ENCODE assay signal across 8 cellular contexts in genomic region chr1:203861379-203862184, GRCh38. TPM values are rescaled to one million over a fixed set of nuclear protein-coding genes. Genes with fewer than 3 reads are reported as not detected.
DNase-seq lines count a peak whose midpoint lies in the region; ATAC-seq and TF ChIP-seq lines count a peak whose summit lies in the region.

Gene SNRPE (plus strand): TSS chr1:203861599. CDS start chr1:203861660, 61 bp downstream.

- H3K36me3 Mint-ChIP-seq in activated naive CD4-positive, alpha-beta T cell treated with anti-CD3 and anti-CD28 coated beads, Interleukin-2, amount 50 U/mL, for 24 hours, result peaks cover 6% of the 10 kb centered on the region

- TF ChIP-seq POLR2A in GM10847 (IDR thresholded peaks at IDR 0.05; ENCODE audit: extremely low read depth, insufficient read length), result peak; percentile 67
- no peak for TF ChIP-seq POLR2A in testis (IDR thresholded peaks at IDR 0.05)

- no peaks in the 10 kb centered on the region for H3K36me3 ChIP-seq in testis (ENCODE audit: low read depth, missing control alignments)

- H3K9me3 Mint-ChIP-seq in activated naive CD4-positive, alpha-beta T cell treated with anti-CD3 and anti-CD28 coated beads, Interleukin-2, amount 50 U/mL, for 24 hours, result no peaks in the 10 kb centered on the region

- intact Hi-C loops in testis (cut with DNase I; ENCODE audit: low total_unique reads), result no loop called here

- H3K27ac ChIP-seq in testis, result peak within 1 kb of the TSS; percentile 63 to 64

- peak in 2 of 3 donors; percentile 40 to 51 for TF ChIP-seq CTCF in omental fat pad (IDR thresholded peaks at IDR 0.05)
- TF ChIP-seq CTCF in testis (IDR thresholded peaks at IDR 0.05), result peak; percentile 75 to 99 (median 97)

- WGBS in testis, 2 donors, result 1% methylated on average over 43 to 48 of the region's 48 CpGs

- H3K27me3 Mint-ChIP-seq in activated naive CD4-positive, alpha-beta T cell treated with anti-CD3 and anti-CD28 coated beads, Interleukin-2, amount 50 U/mL, for 24 hours, result no peaks in the 10 kb centered on the region

- peaks cover 20% of the 10 kb centered on the region for H3K4me1 Mint-ChIP-seq in activated naive CD4-positive, alpha-beta T cell treated with anti-CD3 and anti-CD28 coated beads, Interleukin-2, amount 50 U/mL, for 24 hours

- H3K9me3 ChIP-seq in testis, result no peaks in the 10 kb centered on the region

- H3K27me3 ChIP-seq in testis, result no peaks in the 10 kb centered on the region

- H3K4me3 Mint-ChIP-seq in activated naive CD4-positive, alpha-beta T cell treated with anti-CD3 and anti-CD28 coated beads, Interleukin-2, amount 50 U/mL, for 24 hours, result peak within 1 kb of the TSS; percentile 100

- H3K4me1 ChIP-seq in testis, result peaks cover 9% of the 10 kb centered on the region

- ATAC-seq in HG02610 (IDR thresholded peaks at IDR 0.05; ENCODE audit: unreplicated experiment), result peak; percentile 93
- ATAC-seq in SK-N-SH treated with all-trans-retinoic acid at 6 μM for 48 hours, result peak; percentile 97
- peak; percentile 98 for ATAC-seq in omental fat pad (ENCODE audit: low FRiP score)

- H3K27ac Mint-ChIP-seq in activated naive CD4-positive, alpha-beta T cell treated with anti-CD3 and anti-CD28 coated beads, Interleukin-2, amount 50 U/mL, for 24 hours, result peak within 1 kb of the TSS; percentile 99

- H3K4me3 ChIP-seq in testis, result peak within 1 kb of the TSS; percentile 78 to 98

- DNase-seq in NCI-H1092 (lab: John Stamatoyannopoulos, UW) (peak; percentile 99), glomerular endothelial cell (ENCODE audit: extremely low read depth, low read depth, low spot score) (peak; percentile 90), omental fat pad (ENCODE audit: low spot score) (peak; percentile 79), testis (peak; percentile 97)

TF ChIP-seq in SK-N-SH treated with all-trans-retinoic acid at 6 μM for 48 hours, 23 proteins besides CTCF, POLR2A, EP300 and RAD21:
- TF ChIP-seq, protein P1, sequence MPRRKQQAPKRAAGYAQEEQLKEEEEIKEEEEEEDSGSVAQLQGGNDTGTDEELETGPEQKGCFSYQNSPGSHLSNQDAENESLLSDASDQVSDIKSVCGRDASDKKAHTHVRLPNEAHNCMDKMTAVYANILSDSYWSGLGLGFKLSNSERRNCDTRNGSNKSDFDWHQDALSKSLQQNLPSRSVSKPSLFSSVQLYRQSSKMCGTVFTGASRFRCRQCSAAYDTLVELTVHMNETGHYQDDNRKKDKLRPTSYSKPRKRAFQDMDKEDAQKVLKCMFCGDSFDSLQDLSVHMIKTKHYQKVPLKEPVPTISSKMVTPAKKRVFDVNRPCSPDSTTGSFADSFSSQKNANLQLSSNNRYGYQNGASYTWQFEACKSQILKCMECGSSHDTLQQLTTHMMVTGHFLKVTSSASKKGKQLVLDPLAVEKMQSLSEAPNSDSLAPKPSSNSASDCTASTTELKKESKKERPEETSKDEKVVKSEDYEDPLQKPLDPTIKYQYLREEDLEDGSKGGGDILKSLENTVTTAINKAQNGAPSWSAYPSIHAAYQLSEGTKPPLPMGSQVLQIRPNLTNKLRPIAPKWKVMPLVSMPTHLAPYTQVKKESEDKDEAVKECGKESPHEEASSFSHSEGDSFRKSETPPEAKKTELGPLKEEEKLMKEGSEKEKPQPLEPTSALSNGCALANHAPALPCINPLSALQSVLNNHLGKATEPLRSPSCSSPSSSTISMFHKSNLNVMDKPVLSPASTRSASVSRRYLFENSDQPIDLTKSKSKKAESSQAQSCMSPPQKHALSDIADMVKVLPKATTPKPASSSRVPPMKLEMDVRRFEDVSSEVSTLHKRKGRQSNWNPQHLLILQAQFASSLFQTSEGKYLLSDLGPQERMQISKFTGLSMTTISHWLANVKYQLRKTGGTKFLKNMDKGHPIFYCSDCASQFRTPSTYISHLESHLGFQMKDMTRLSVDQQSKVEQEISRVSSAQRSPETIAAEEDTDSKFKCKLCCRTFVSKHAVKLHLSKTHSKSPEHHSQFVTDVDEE (CRISPR knock-in tag; IDR thresholded peaks at IDR 0.05), result peak; percentile 58; the same call in 1 of the 2 replicates
- no peak for TF ChIP-seq TCF4 (CRISPR knock-in tag; IDR thresholded peaks at IDR 0.05; ENCODE audit: borderline replicate concordance)
- TF ChIP-seq, protein P2, sequence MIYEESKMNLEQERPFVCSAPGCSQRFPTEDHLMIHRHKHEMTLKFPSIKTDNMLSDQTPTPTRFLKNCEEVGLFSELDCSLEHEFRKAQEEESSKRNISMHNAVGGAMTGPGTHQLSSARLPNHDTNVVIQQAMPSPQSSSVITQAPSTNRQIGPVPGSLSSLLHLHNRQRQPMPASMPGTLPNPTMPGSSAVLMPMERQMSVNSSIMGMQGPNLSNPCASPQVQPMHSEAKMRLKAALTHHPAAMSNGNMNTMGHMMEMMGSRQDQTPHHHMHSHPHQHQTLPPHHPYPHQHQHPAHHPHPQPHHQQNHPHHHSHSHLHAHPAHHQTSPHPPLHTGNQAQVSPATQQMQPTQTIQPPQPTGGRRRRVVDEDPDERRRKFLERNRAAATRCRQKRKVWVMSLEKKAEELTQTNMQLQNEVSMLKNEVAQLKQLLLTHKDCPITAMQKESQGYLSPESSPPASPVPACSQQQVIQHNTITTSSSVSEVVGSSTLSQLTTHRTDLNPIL (CRISPR knock-in tag; IDR thresholded peaks at IDR 0.05; ENCODE audit: low read depth), result no peak
- peak; percentile 27 for TF ChIP-seq TOX (CRISPR knock-in tag; IDR thresholded peaks at IDR 0.05; ENCODE audit: borderline replicate concordance)
- TF ChIP-seq BACH2 (CRISPR knock-in tag; IDR thresholded peaks at IDR 0.05; ENCODE audit: borderline replicate concordance), result no peak
- TF ChIP-seq ZFP3 (CRISPR knock-in tag; IDR thresholded peaks at IDR 0.05), result 0 out of 2 replicates have a peak, but pooled peaks have one; percentile 40
- TF ChIP-seq PPARA (CRISPR knock-in tag; IDR thresholded peaks at IDR 0.05; ENCODE audit: borderline replicate concordance), result no peak
- no peak for TF ChIP-seq GLIS3 (CRISPR knock-in tag; IDR thresholded peaks at IDR 0.05)
- TF ChIP-seq, protein P3, sequence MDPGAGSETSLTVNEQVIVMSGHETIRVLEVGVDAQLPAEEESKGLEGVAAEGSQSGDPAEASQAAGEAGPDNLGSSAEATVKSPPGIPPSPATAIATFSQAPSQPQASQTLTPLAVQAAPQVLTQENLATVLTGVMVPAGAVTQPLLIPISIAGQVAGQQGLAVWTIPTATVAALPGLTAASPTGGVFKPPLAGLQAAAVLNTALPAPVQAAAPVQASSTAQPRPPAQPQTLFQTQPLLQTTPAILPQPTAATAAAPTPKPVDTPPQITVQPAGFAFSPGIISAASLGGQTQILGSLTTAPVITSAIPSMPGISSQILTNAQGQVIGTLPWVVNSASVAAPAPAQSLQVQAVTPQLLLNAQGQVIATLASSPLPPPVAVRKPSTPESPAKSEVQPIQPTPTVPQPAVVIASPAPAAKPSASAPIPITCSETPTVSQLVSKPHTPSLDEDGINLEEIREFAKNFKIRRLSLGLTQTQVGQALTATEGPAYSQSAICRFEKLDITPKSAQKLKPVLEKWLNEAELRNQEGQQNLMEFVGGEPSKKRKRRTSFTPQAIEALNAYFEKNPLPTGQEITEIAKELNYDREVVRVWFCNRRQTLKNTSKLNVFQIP (CRISPR knock-in tag; IDR thresholded peaks at IDR 0.05; ENCODE audit: borderline replicate concordance, low read depth), result peak; percentile 94; the same call in 1 of the 2 replicates
- TF ChIP-seq ZNF8 (CRISPR knock-in tag; IDR thresholded peaks at IDR 0.05), result peak; percentile 81
- peak; percentile 86 for TF ChIP-seq ARNTL (CRISPR knock-in tag; IDR thresholded peaks at IDR 0.05; ENCODE audit: borderline replicate concordance, low read depth)

RNA-seq across cellular contexts. Expression of gene SNRPE, which starts in this region (rescaled TPM):
- total RNA-seq in glomerular endothelial cell (49.2 and 52.8 TPM in 2 replicates), omental fat pad (10 to 100 TPM; 26.3 to 53.7 (median 42.5) TPM), testis (10 to 100 TPM; 41.9 to 49.5 TPM)
- polyA plus RNA-seq in testis (ENCODE audit: insufficient read depth, low read depth, low replicate concordance), result 115 TPM

Comparison
In these comparisons a context has a peak if more than half of its experiments do, and no peak if none do; other contexts are left out.
1. Peak in every context shown above with its lines: DNase-seq, ATAC-seq, H3K4me3 ChIP-seq and H3K27ac ChIP-seq.